22 cellular contexts compared by ENCODE assay signal in genomic region chr14:67529947-67530935, GRCh38. TPM values are rescaled to one million over a fixed set of nuclear protein-coding genes. Genes with fewer than 3 reads are reported as not detected.
"Had no signal": no experiment of that assay in that cellular context is flagged by ENCODE, and none has a peak within 500 bp of the region (broad histone marks: within the 10 kb centered on the region; RNA-seq: fewer than 3 reads in every experiment).

No MANE protein-coding gene starts in this region.

- H3K27me3 ChIP-seq: body of pancreas, ovary, tibial nerve had no signal

- H3K9me3 ChIP-seq: body of pancreas, heart right ventricle, ovary, psoas muscle, sigmoid colon, tibial nerve had no signal

- H3K4me3 ChIP-seq: body of pancreas, heart right ventricle, ovary, psoas muscle, sigmoid colon, tibial nerve had no signal

- H3K27ac ChIP-seq: body of pancreas, foreskin keratinocyte, heart right ventricle, ovary, psoas muscle, sigmoid colon, tibial nerve had no signal

- H3K4me1 ChIP-seq: foreskin keratinocyte, psoas muscle had no signal

- DNase-seq: activated CD4-positive, alpha-beta T cell treated with anti-CD3 and anti-CD28 coated beads for 48 hours; activated CD4-positive, alpha-beta T cell treated with anti-CD3 and anti-CD28 coated beads, Interleukin-2, amount 50 U/mL, for 48 hours; activated CD8-positive, alpha-beta memory T cell treated with anti-CD3 and anti-CD28 coated beads for 24 hours; activated effector memory CD4-positive, alpha-beta T cell treated with Interleukin-2 at 50 U/mL for 16 hours; activated naive CD4-positive, alpha-beta T cell treated with Interleukin-2 at 50 U/mL for 16 hours; aorta; body of pancreas; cerebellar nuclear complex; cortex of kidney; foreskin keratinocyte; heart right ventricle; left ventricle myocardium superior; mammary epithelial cell; ovary; psoas muscle; sigmoid colon; small intestine; stimulated activated CD4-positive, alpha-beta T cell treated with anti-CD3 and anti-CD28 coated beads, Interleukin-4, amount 100 ng/mL, for 24 hours; stimulated activated naive CD8-positive, alpha-beta T cell treated with anti-CD3 and anti-CD28 coated beads, Interleukin-15, amount 100 ng/mL, for 72 hours; T-helper 1 cell had no signal

- FAIRE-seq: endothelial cell of umbilical vein, small intestine had no signal

- H3K36me3 ChIP-seq: heart right ventricle, ovary, sigmoid colon, tibial nerve had no signal

RNA-seq across cellular contexts. Expression of gene TMEM229B, which starts 41.7 kb away (rescaled TPM):
- total RNA-seq: endothelial cell of umbilical vein had no signal
